ENCODE assay signal across 9 cellular contexts in genomic region chr10:118850418-118851061, GRCh38.
DNase-seq lines count a peak whose midpoint lies in the region; ATAC-seq, FAIRE-seq and TF ChIP-seq lines count a peak whose summit lies in the region.
"Had no signal": no experiment of that assay in that cellular context is flagged by ENCODE, and none has a peak within 500 bp of the region (broad histone marks: within the 10 kb centered on the region; RNA-seq: fewer than 3 reads in every experiment).

No MANE protein-coding gene starts in this region.

- intact Hi-C loops in heart left ventricle (cut with DNase I) = loop anchor here in 1 of 10 donors (5.0 kb wide), 1 partner anchor 283 kb away; no protein-coding TSS in a partner anchor

- H3K27ac ChIP-seq in RWPE2 (ENCODE audit: poor library complexity, severe bottlenecking) (no peak overlapping the region), heart left ventricle (no peak overlapping the region), small intestine (ENCODE audit: low read depth in 1 of 2, low read length in 1 of 2) (no peak overlapping the region)

- no peak for FAIRE-seq in small intestine (lab: Jason Lieb, UNC)
- FAIRE-seq: endometrium had no signal

- no peaks in the 10 kb centered on the region for H3K9me3 ChIP-seq in RWPE2 (ENCODE audit: severe bottlenecking)
- no peaks in the 10 kb centered on the region for H3K9me3 ChIP-seq in heart left ventricle
- H3K9me3 ChIP-seq in small intestine (ENCODE audit: control insufficient read depth, low read depth) = no peaks in the 10 kb centered on the region

- ATAC-seq in RWPE2 (ENCODE audit: low read depth) = peak; percentile 58; the same call in 2 of the 3 replicates
- ATAC-seq in heart left ventricle = no peak
- ATAC-seq in GM21737 (IDR thresholded peaks at IDR 0.05; ENCODE audit: unreplicated experiment) = no peak
- ATAC-seq in HG02973 (IDR thresholded peaks at IDR 0.05; ENCODE audit: unreplicated experiment) = no peak

- DNase-seq in GM10266 (ENCODE audit: extremely low spot score) (peak; percentile 56), HUDEP-2 (lab: John Stamatoyannopoulos, UW; ENCODE audit: unreplicated experiment in 76 of 76) (peak in 67 of 76 experiments; percentile 6 to 75 (median 47)), RWPE2 (ENCODE audit: low spot score) (no peak), heart left ventricle (peak; percentile 41 to 85 (median 51)), small intestine (peak; percentile 51)
- DNase-seq in activated effector memory CD4-positive, alpha-beta T cell treated with Interleukin-2 at 50 U/mL for 16 hours = peak; percentile 31

- H3K4me1 ChIP-seq in RWPE2 (ENCODE audit: insufficient read depth, poor library complexity, severe bottlenecking) (peaks cover 8% of the 10 kb centered on the region), heart left ventricle (peaks cover 0 to 12% (median 0%) of the 10 kb centered on the region in 12 donors), small intestine (ENCODE audit: control insufficient read depth in 2 of 2, insufficient read depth in 1 of 2, low read depth in 1 of 2, low read length in 1 of 2) (no peaks in the 10 kb centered on the region)

- no peaks in the 10 kb centered on the region for H3K27me3 ChIP-seq in RWPE2 (ENCODE audit: insufficient read depth, poor library complexity, severe bottlenecking)
- H3K27me3 ChIP-seq in heart left ventricle = no peaks in the 10 kb centered on the region
- H3K27me3 ChIP-seq in small intestine (ENCODE audit: control insufficient read depth in 2 of 2, insufficient read depth in 2 of 2, low read length in 2 of 2) = no peaks in the 10 kb centered on the region

- no peak overlapping the region for H3K4me3 ChIP-seq in RWPE2 (ENCODE audit: severe bottlenecking)
- H3K4me3 ChIP-seq in heart left ventricle = no peak overlapping the region
- H3K4me3 ChIP-seq in small intestine (ENCODE audit: low read depth in 1 of 2, low read length in 2 of 2) = no peak overlapping the region

- TF ChIP-seq CTCF in GM10266 (IDR thresholded peaks at IDR 0.05; ENCODE audit: control insufficient read depth, insufficient read depth, low read depth, missing control alignments) (peak; percentile 71), RWPE2 (IDR thresholded peaks at IDR 0.05; ENCODE audit: poor library complexity, severe bottlenecking) (peak; percentile 85), heart left ventricle (IDR thresholded peaks at IDR 0.05) (peak; percentile 31 to 62 (median 49))

- TF ChIP-seq POLR2A in heart left ventricle (IDR thresholded peaks at IDR 0.05) = no peak

- 24 to 53% (median 37%) methylated on average over 3 of the region's 3 CpGs for WGBS in heart left ventricle, 4 donors
- 13 to 36% (median 26%) methylated on average over 3 of the region's 3 CpGs for WGBS in small intestine, 3 donors

- H3K36me3 ChIP-seq in RWPE2 (ENCODE audit: low read depth) (no peaks in the 10 kb centered on the region), heart left ventricle (no peaks in the 10 kb centered on the region), small intestine (ENCODE audit: control insufficient read depth in 2 of 2, insufficient read depth in 2 of 2, low read length in 2 of 2) (no peaks in the 10 kb centered on the region)
